ENCODE assay signal across 20 cellular contexts in the genomic region with DNA sequence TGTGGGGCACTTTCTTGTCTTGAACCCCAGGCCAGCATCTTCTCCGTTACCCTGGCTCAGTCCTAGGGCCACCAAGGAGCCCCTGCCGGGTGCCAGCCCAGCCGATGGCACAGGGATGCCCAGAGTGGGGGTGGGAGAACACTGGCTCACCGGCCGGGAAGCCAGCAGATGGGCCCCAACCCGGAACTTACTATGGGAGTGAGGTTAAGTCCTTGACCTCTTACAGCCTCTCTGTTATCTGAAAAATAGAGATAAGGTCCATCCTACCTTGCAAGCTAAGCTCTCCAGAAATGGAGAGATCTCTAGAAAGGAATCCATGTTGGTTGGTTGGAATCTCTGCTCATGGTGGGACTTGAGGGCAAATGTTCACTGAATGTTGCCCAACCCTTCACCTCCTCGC. TPM values are rescaled to one million over a fixed set of nuclear protein-coding genes. Genes with fewer than 3 reads are reported as not detected.
"Had no signal": no experiment of that assay in that cellular context is flagged by ENCODE, and none has a peak within 500 bp of the region (broad histone marks: within the 10 kb centered on the region; RNA-seq: fewer than 3 reads in every experiment).

No MANE protein-coding gene starts in this region.

- H3K4me1 Mint-ChIP-seq: immature natural killer cell, natural killer cell had no signal

- H3K27ac ChIP-seq: colonic mucosa, pancreas, tibial artery had no signal

- H3K27ac Mint-ChIP-seq: immature natural killer cell, natural killer cell, progenitor cell of endocrine pancreas had no signal

- H3K36me3 Mint-ChIP-seq: immature natural killer cell, natural killer cell had no signal

- H3K4me3 ChIP-seq: colonic mucosa, esophagus squamous epithelium, gastroesophageal sphincter, lung, mucosa of descending colon, pancreas, smooth muscle cell, tibial artery had no signal

- H3K27me3 ChIP-seq: colonic mucosa, esophagus squamous epithelium, gastroesophageal sphincter, pancreas, tibial artery had no signal

- DNase-seq: colonic mucosa; dermis blood vessel endothelial cell; esophagus squamous epithelium; foreskin fibroblast; glutamatergic neuron; immature natural killer cell; left colon; left ventricle myocardium superior; mucosa of descending colon; natural killer cell; occipital lobe; pancreas; stimulated activated CD4-positive, alpha-beta T cell treated with anti-CD3 and anti-CD28 coated beads, Interleukin-2, amount 100 ng/mL, for 48 hours; stimulated activated naive CD4-positive, alpha-beta T cell treated with Interleukin-2 at 50 U/mL for 16 hours; tibial artery had no signal

- H3K4me2 ChIP-seq: smooth muscle cell had no signal

- ATAC-seq: gastroesophageal sphincter, left colon, left ventricle myocardium superior, mucosa of descending colon, natural killer cell, pancreas, right cardiac atrium had no signal

- H3K9me3 ChIP-seq: colonic mucosa, esophagus squamous epithelium, gastroesophageal sphincter, mucosa of descending colon, pancreas, tibial artery had no signal

- H3K36me3 ChIP-seq: colonic mucosa, gastroesophageal sphincter, pancreas had no signal

- H3K9me3 Mint-ChIP-seq: immature natural killer cell, natural killer cell had no signal

- H3K27me3 Mint-ChIP-seq: progenitor cell of endocrine pancreas had no signal

- H3K4me3 Mint-ChIP-seq: immature natural killer cell, natural killer cell had no signal

RNA-seq across cellular contexts. Expression of gene SH3PXD2B, which starts 20.8 kb away (rescaled TPM):
- polyA plus RNA-seq: immature natural killer cell had no signal
